8 cellular contexts compared by ENCODE assay signal in the genomic region with DNA sequence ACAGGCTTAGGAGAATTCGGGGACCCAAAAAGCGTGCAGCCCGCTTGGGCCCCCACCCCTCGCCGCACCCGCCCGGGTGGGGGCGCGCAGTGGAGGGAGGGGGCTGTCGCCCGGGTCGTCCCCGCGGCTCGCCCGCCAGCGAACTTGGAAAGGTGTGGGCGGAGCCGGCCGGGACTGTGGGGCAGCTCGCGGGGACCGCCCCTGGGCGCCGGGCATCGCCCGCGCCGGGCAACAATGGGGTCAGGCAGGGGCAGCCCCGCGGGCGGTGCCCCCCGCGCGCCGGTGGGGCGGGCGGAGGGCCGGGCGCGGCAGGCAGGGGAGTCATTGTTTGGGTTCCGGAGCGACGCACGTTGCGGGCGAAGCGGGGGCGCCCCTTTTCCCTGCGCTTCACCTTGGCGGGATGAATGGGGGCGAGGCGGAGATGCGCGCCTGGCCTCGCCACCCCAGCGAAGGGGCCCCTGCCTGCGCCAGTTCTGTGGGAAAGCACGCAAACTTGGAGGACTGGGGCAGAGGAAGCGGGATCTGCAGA. TPM values are rescaled to one million over a fixed set of nuclear protein-coding genes. Genes with fewer than 3 reads are reported as not detected.
DNase-seq lines count a peak whose midpoint lies in the region; ATAC-seq and TF ChIP-seq lines count a peak whose summit lies in the region.

No MANE protein-coding gene starts in this region.

- peak overlapping the region; percentile 71 for H3K4ac ChIP-seq in IMR-90 (ENCODE audit: low read depth, low read length)

- dilution Hi-C loops in IMR-90 (cut with HindIII; ENCODE audit: low sequenced_read_pairs, unreplicated experiment), result no loop called here

- POLR2A ChIA-PET in IMR-90 (lab: Charles Lee; ENCODE audit: unreplicated experiment), result no interaction called here

- peak overlapping the region; percentile 78 for H3K4me2 ChIP-seq in IMR-90 (ENCODE audit: low read depth, low read length)

- H3K27me3 Mint-ChIP-seq in brain, result peaks cover 24% of the 10 kb centered on the region

- no peaks in the 10 kb centered on the region for H3K36me3 ChIP-seq in IMR-90 (ENCODE audit: control insufficient read depth, insufficient read depth, low read length)

- H3K23ac ChIP-seq in IMR-90 (ENCODE audit: low read depth, low read length), result no peak overlapping the region

- 0 out of 2 replicates have a peak overlapping the region, but pooled peaks have one; percentile 1 for H2BK20ac ChIP-seq in IMR-90 (ENCODE audit: low read depth, low read length)

- peak; percentile 22 for ATAC-seq in GM21526 (IDR thresholded peaks at IDR 0.05; ENCODE audit: low FRiP score, unreplicated experiment)
- ATAC-seq in IMR-90 (ENCODE audit: low read depth), result peak; percentile 25

- peaks cover 6% of the 10 kb centered on the region for H3K4me1 ChIP-seq in IMR-90 (ENCODE audit: control insufficient read depth, insufficient read depth, low read length)

- WGBS in IMR-90 (ENCODE audit: extremely low coverage in 2 of 2, insufficient read length in 1 of 2), 2 experiments, result 0% methylated on average over 23 of the region's 60 CpGs; no CpG with 5 or more reads in 1 of the 2 experiments

- no TSS peak for BruUV-seq in IMR-90 (replicated peaks; lab: Mats Ljungman, UMichigan)

- peaks cover 0 to 43% of the 10 kb centered on the region in 2 experiments; a peak in 3 of 4 replicates for H3K79me1 ChIP-seq in IMR-90 (ENCODE audit: low read depth in 1 of 2, low read length in 2 of 2)

- intact Hi-C loops in IMR-90 (cut with micrococcal nuclease), result loop anchor here (1.0 to 5.0 kb wide), 11 partner anchors 72 to 1122 kb away; no protein-coding TSS in a partner anchor

- no peaks in the 10 kb centered on the region for H3K9me3 Mint-ChIP-seq in brain

- H3K9me1 ChIP-seq in IMR-90 (ENCODE audit: insufficient read depth, low read length), result peaks cover 1% of the 10 kb centered on the region

- no peaks in the 10 kb centered on the region for H3K36me3 Mint-ChIP-seq in brain

- peak overlapping the region; percentile 25; the same call in 1 of the 2 replicates for H3K56ac ChIP-seq in IMR-90 (ENCODE audit: extremely low read depth, insufficient read depth, low read length)

- peaks cover 27% of the 10 kb centered on the region for H3K4me1 Mint-ChIP-seq in brain

- H2AFZ ChIP-seq in IMR-90 (replicated peaks; ENCODE audit: low read length, poor library complexity), result peak overlapping the region; percentile 97

- H3K18ac ChIP-seq in IMR-90 (ENCODE audit: low read depth, low read length), result peak overlapping the region; percentile 69; the same call in 1 of the 2 replicates

- CTCF ChIA-PET in IMR-90 (lab: Yijun Ruan, JAX), result interaction anchor here (0.6 kb wide), 1 partner anchor 414 kb away, joined by 5 read pairs; no protein-coding TSS in a partner anchor

- peak overlapping the region; percentile 82 for H3K4me3 ChIP-seq in IMR-90 (ENCODE audit: insufficient read depth, low read depth, low read length)

- peak overlapping the region; percentile 98 for H3K27ac ChIP-seq in IMR-90 (ENCODE audit: insufficient read depth, low read length)

- H2AK5ac ChIP-seq in IMR-90 (ENCODE audit: low read depth, low read length), result no peak overlapping the region

- H4K8ac ChIP-seq in IMR-90 (ENCODE audit: low read depth in 2 of 2, low read length in 2 of 2), result peak overlapping the region in 1 of 2 experiments; percentile 63; a peak in 1 of 4 replicates

- peaks cover 4% of the 10 kb centered on the region; the same call in 1 of the 2 replicates for H4K20me1 ChIP-seq in IMR-90 (ENCODE audit: insufficient read depth, low read length)

- H4K5ac ChIP-seq in IMR-90 (ENCODE audit: low read depth, low read length), result 0 out of 2 replicates have a peak overlapping the region, but pooled peaks have one; percentile 46

- H2BK15ac ChIP-seq in IMR-90 (ENCODE audit: low read depth, low read length), result no peak overlapping the region

- peak overlapping the region; percentile 98 for H2BK5ac ChIP-seq in IMR-90 (ENCODE audit: low read depth, low read length, poor library complexity, severe bottlenecking)

- in situ Hi-C loops in IMR-90 (cut with MboI; ENCODE audit: low sequenced_read_pairs), result loop anchor here (25.0 kb wide), 1 partner anchor 1077 kb away; no protein-coding TSS in a partner anchor

- H4K91ac ChIP-seq in IMR-90 (ENCODE audit: insufficient read depth, low read depth, low read length), result peak overlapping the region; percentile 68; the same call in 1 of the 2 replicates

- no peaks in the 10 kb centered on the region for H3K27me3 ChIP-seq in IMR-90 (ENCODE audit: control insufficient read depth, insufficient read depth, low read length)

- H2AK9ac ChIP-seq in IMR-90 (replicated peaks; ENCODE audit: low read depth, low read length, poor library complexity), result peak overlapping the region; percentile 97

- TF ChIP-seq RAD21 in IMR-90 (IDR thresholded peaks at IDR 0.05; ENCODE audit: low read length), result no peak

- DNase-seq in DMS79 treated with DMSO at 0.1 percent for 48 hours (lab: John Stamatoyannopoulos, UW), result peak; percentile 80
- DNase-seq in IMR-90, result no peak
- peak; percentile 62 for DNase-seq in T-helper 22 cell (ENCODE audit: low read depth)
- DNase-seq in kidney glomerular epithelial cell (lab: John Stamatoyannopoulos, UW), result peak; percentile 51
- DNase-seq in stimulated activated CD4-positive, alpha-beta T cell treated with anti-CD3 and anti-CD28 coated beads, Interleukin-4, amount 100 ng/mL, for 24 hours, result peak; percentile 76
- DNase-seq in NCI-H128 (lab: John Stamatoyannopoulos, UW; ENCODE audit: unreplicated experiment), result no peak

- no peak; the same call in 1 of the 2 replicates for TF ChIP-seq POLR2A in IMR-90 (IDR thresholded peaks at IDR 0.05; ENCODE audit: low read depth, low read length)

- H3K14ac ChIP-seq in IMR-90 (replicated peaks; ENCODE audit: low read depth, low read length), result peak overlapping the region; percentile 54

- peak overlapping the region; percentile 70 for H2BK120ac ChIP-seq in IMR-90 (ENCODE audit: low read depth, low read length)

- no peak for TF ChIP-seq CTCF in IMR-90 (conservative IDR thresholded peaks at IDR 0.05; ENCODE audit: low read depth, low read length)
- no peak for TF ChIP-seq CTCF in brain (conservative IDR thresholded peaks at IDR 0.05)

- no peaks in the 10 kb centered on the region for H3K9me3 ChIP-seq in IMR-90 (ENCODE audit: control insufficient read depth, insufficient read depth, low read length)

- H3K27ac Mint-ChIP-seq in brain, result peak overlapping the region in 3 of 5 experiments; percentile 68 to 83 (median 78)

- H3K9ac ChIP-seq in IMR-90 (ENCODE audit: low read depth, low read length), result peak overlapping the region; percentile 88

- H3K4me3 Mint-ChIP-seq in brain, result peak overlapping the region; percentile 68 to 82 (median 79)

TF ChIP-seq in IMR-90, 13 proteins besides CTCF, POLR2A, EP300 and RAD21:
- TF ChIP-seq MAZ (IDR thresholded peaks at IDR 0.05; ENCODE audit: borderline replicate concordance, low read depth, low read length) (0 out of 2 replicates have a peak, but pooled peaks have one; percentile 4), NFE2L2 (IDR thresholded peaks at IDR 0.05; ENCODE audit: low read depth, low read length) (no peak)
TF ChIP-seq in IMR-90: peak in this region for 1.

RNA-seq across cellular contexts. Expression of gene KLF12, which starts 0.6 kb away (rescaled TPM):
- 44.8 and 45.0 TPM in 2 replicates for total RNA-seq in IMR-90 (2012; rRNA removed)
- polyA plus RNA-seq in IMR-90 (2012; rRNA removed) (8.8 and 10.5 TPM in 2 replicates), brain (ENCODE audit: insufficient read depth, low read depth, low replicate concordance) (4.1 TPM)
- 2.9 and 3.7 TPM in 2 replicates for polyA plus RNA-seq in IMR-90 (2012; cell fraction: cytosol; rRNA removed)
- 8.4 and 31.2 TPM in 2 replicates for polyA plus RNA-seq in IMR-90 (2012; cell fraction: nucleus; rRNA removed; ENCODE audit: low replicate concordance)

Comparison
In these comparisons a context has a peak if more than half of its experiments do, and no peak if none do; other contexts are left out.
1. DNase-seq: peak in DMS79 treated with DMSO at 0.1 percent for 48 hours (single experiment), T-helper 22 cell (single experiment), kidney glomerular epithelial cell (single experiment) and stimulated activated CD4-positive, alpha-beta T cell treated with anti-CD3 and anti-CD28 coated beads, Interleukin-4, amount 100 ng/mL, for 24 hours (single experiment); none in IMR-90 (single experiment) and NCI-H128 (single experiment).